In genomic region chr20:63223121-63223825, GRCh38 we compare ENCODE assay signal across 1 cellular context.
TF ChIP-seq lines count a peak whose summit lies in the region.

No MANE protein-coding gene starts in this region.

TF ChIP-seq in IMR-90, 13 proteins besides CTCF, POLR2A, EP300 and RAD21 (continued from another document):
- TF ChIP-seq ELK1 (IDR thresholded peaks at IDR 0.05; ENCODE audit: borderline replicate concordance, low read depth, low read length) = no peak
- TF ChIP-seq NFE2L2 (IDR thresholded peaks at IDR 0.05; ENCODE audit: low read depth, low read length) = no peak
